1 cellular context compared by ENCODE assay signal in genomic region chr1:176878750-176879536, GRCh38.
TF ChIP-seq lines count a peak whose summit lies in the region.

No MANE protein-coding gene starts in this region.

TF ChIP-seq in K562, 482 proteins besides CTCF, POLR2A, EP300 and RAD21 (continued from another document and continues in another):
- TF ChIP-seq HMGXB4 (CRISPR knock-in tag; IDR thresholded peaks at IDR 0.05) (0 out of 2 replicates have a peak, but pooled peaks have one; percentile 29), PRMT5 (CRISPR knock-in tag; IDR thresholded peaks at IDR 0.05) (no peak), POLR2H (tag; IDR thresholded peaks at IDR 0.05; ENCODE audit: low read depth) (no peak), TBL1XR1 (IDR thresholded peaks at IDR 0.05; ENCODE audit: low read length in 2 of 2) (no peak), OTX1 (CRISPR knock-in tag; IDR thresholded peaks at IDR 0.05) (no peak), ZNF586 (CRISPR knock-in tag; conservative IDR thresholded peaks at IDR 0.05) (no peak), ZBTB26 (CRISPR knock-in tag; IDR thresholded peaks at IDR 0.05) (0 out of 2 replicates have a peak, but pooled peaks have one; percentile 6), PURB (CRISPR knock-in tag; IDR thresholded peaks at IDR 0.05; ENCODE audit: low read depth) (no peak), NFXL1 (CRISPR knock-in tag; IDR thresholded peaks at IDR 0.05) (no peak), SNIP1 (IDR thresholded peaks at IDR 0.05; ENCODE audit: low read depth) (no peak), SPI1 (IDR thresholded peaks at IDR 0.05; ENCODE audit: borderline replicate concordance, low read depth, low read length) (no peak; the same call in 1 of the 2 replicates), CBFA2T3 (IDR thresholded peaks at IDR 0.05) (peak; percentile 58), MLLT1 (IDR thresholded peaks at IDR 0.05) (no peak), THAP12 (CRISPR knock-in tag; IDR thresholded peaks at IDR 0.05) (no peak), SMARCA4 (IDR thresholded peaks at IDR 0.05) (peak; percentile 34; the same call in 1 of the 2 replicates), ARID4B (CRISPR knock-in tag; IDR thresholded peaks at IDR 0.05) (no peak), RBM39 (optimal IDR thresholded peaks at IDR 0.05; ENCODE audit: low read depth, low read length) (peak; percentile 16), ZNF277 (CRISPR knock-in tag; IDR thresholded peaks at IDR 0.05; ENCODE audit: borderline replicate concordance) (no peak), ZBTB17 (CRISPR knock-in tag; IDR thresholded peaks at IDR 0.05) (peak; percentile 79), SRSF3 (IDR thresholded peaks at IDR 0.05; ENCODE audit: insufficient read depth, low read length) (no peak), GTF2F1 (IDR thresholded peaks at IDR 0.05; ENCODE audit: low read depth, low read length) (no peak), SIN3B (IDR thresholded peaks at IDR 0.05; ENCODE audit: low read depth) (no peak), RBM25 (IDR thresholded peaks at IDR 0.05; ENCODE audit: low read depth, low read length, severe bottlenecking) (no peak), CHD2 (IDR thresholded peaks at IDR 0.05; ENCODE audit: low read depth, low read length) (no peak), TSC22D4 (tag; IDR thresholded peaks at IDR 0.05) (no peak), ZNF444 (CRISPR knock-in tag; IDR thresholded peaks at IDR 0.05) (no peak), RBFOX2 (IDR thresholded peaks at IDR 0.05; ENCODE audit: low read depth, low read length) (peak; percentile 47; the same call in 1 of the 2 replicates), TRIM28 (IDR thresholded peaks at IDR 0.05) (no peak), KAT2B (IDR thresholded peaks at IDR 0.05; ENCODE audit: low read depth, low read length) (no peak), SMC3 (conservative IDR thresholded peaks at IDR 0.05; ENCODE audit: insufficient read depth, low read depth, low read length) (0 out of 2 replicates have a peak, but pooled peaks have one; percentile 29), TRIM24 (IDR thresholded peaks at IDR 0.05) (no peak), ZNF507 (tag; conservative IDR thresholded peaks at IDR 0.05) (no peak), TAF7 (tag; IDR thresholded peaks at IDR 0.05) (no peak), L3MBTL2 (IDR thresholded peaks at IDR 0.05) (peak; percentile 67; the same call in 1 of the 2 replicates), MGA (IDR thresholded peaks at IDR 0.05) (peak; percentile 39; the same call in 1 of the 2 replicates)
